In the genomic region with DNA sequence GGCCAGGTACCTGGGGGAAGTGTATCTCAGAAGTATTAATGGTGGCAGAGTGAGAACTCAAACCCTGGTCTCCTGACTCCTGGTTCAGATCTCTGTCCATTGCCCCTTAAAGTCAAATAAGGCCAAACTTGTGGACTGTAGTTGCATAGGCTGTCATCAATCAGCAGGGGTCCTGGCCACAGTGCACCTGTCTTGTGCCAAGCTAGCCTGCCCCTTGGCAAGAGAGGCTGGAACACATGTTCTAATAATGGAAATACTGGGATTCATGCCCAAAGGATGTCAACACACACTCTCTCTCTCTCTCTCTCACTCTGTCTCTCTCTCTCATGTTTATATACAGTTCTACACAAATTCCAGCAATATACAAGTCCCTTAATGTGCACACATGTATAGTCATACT, we compare ENCODE assay signal across 37 cellular contexts. TPM values are rescaled to one million over a fixed set of nuclear protein-coding genes. Genes with fewer than 3 reads are reported as not detected.
A peak's percentile ranks its signal among the peaks of the same experiment; 100 is the strongest.
DNase-seq lines count a peak whose midpoint lies in the region; ATAC-seq and TF ChIP-seq lines count a peak whose summit lies in the region.
"Had no signal": no experiment of that assay in that cellular context is flagged by ENCODE, and none has a peak within 500 bp of the region (broad histone marks: within the 10 kb centered on the region; RNA-seq: fewer than 3 reads in every experiment).

No MANE protein-coding gene starts in this region.

- H3K9me3 Mint-ChIP-seq in T-helper 2 cell treated with Interferon-gamma antibody and Interleukin-4, amounts not matched to agents 5 μg/mL and 100 μg/mL, for 36 hours, result no peaks in the 10 kb centered on the region
- H3K9me3 Mint-ChIP-seq: activated T-helper 2 cell treated with anti-CD3 and anti-CD28 coated beads, Interferon-gamma antibody, Interleukin-2, Interleukin-4, amounts not matched to agents 10 μg/mL and 5 μg/mL and 100 μg/mL, durations not matched to agents 14 hours and 24 hours and 36 hours had no signal

- TF ChIP-seq CTCF in astrocyte of the cerebellum (IDR thresholded peaks at IDR 0.05; ENCODE audit: low read depth, low read length, missing control alignments), result no peak
- no peak for TF ChIP-seq CTCF in smooth muscle cell (IDR thresholded peaks at IDR 0.05; ENCODE audit: borderline replicate concordance, insufficient read depth, poor library complexity, severe bottlenecking)

- H4K20me1 ChIP-seq in smooth muscle cell (ENCODE audit: low read depth), result no peaks in the 10 kb centered on the region

- in situ Hi-C loops in G401 (cut with HindIII; ENCODE audit: low sequenced_read_pairs) (no loop called here), astrocyte of the cerebellum (cut with HindIII; ENCODE audit: low sequenced_read_pairs) (no loop called here)

- H3K9ac ChIP-seq in smooth muscle cell (ENCODE audit: low read depth), result no peak overlapping the region
- H3K9ac ChIP-seq: KMS-11 had no signal

- H3K4me1 Mint-ChIP-seq in T-helper 2 cell treated with Interferon-gamma antibody and Interleukin-4, amounts not matched to agents 5 μg/mL and 100 μg/mL, for 36 hours (ENCODE audit: low read depth), result no peaks in the 10 kb centered on the region

- H3K4me1 ChIP-seq in right cardiac atrium (ENCODE audit: control insufficient read depth, insufficient read depth, low read length), result peaks cover 3% of the 10 kb centered on the region
- no peaks in the 10 kb centered on the region for H3K4me1 ChIP-seq in smooth muscle cell (ENCODE audit: low read depth)
- no peaks in the 10 kb centered on the region for H3K4me1 ChIP-seq in effector memory CD4-positive, alpha-beta T cell (ENCODE audit: control insufficient read depth, insufficient read depth, low read length, poor library complexity, severe bottlenecking)
- H3K4me1 ChIP-seq: BE2C, colonic mucosa, left lung had no signal

- H3K4me3 Mint-ChIP-seq in T-helper 2 cell treated with Interferon-gamma antibody and Interleukin-4, amounts not matched to agents 5 μg/mL and 100 μg/mL, for 36 hours, result no peak overlapping the region
- H3K4me3 Mint-ChIP-seq: activated CD8-positive, alpha-beta T cell treated with anti-CD3 and anti-CD28 coated beads, Interleukin-2, amount 10 ng/mL, durations not matched to agents 7 days and 5 days; CD8-positive, alpha-beta T cell; naive thymus-derived CD4-positive, alpha-beta T cell had no signal

- H3K27ac ChIP-seq in right cardiac atrium (ENCODE audit: low read length) (no peak overlapping the region), smooth muscle cell (ENCODE audit: low read depth) (no peak overlapping the region)
- no peak overlapping the region for H3K27ac ChIP-seq in effector memory CD4-positive, alpha-beta T cell (ENCODE audit: insufficient read depth, low read length, poor library complexity, severe bottlenecking)
- H3K27ac ChIP-seq: brain microvascular endothelial cell, colonic mucosa, HL-60, KMS-11, left lung, neutrophil had no signal

- H3K4me2 ChIP-seq in smooth muscle cell, result no peak overlapping the region
- H3K4me2 ChIP-seq: KMS-11 had no signal

- no peaks in the 10 kb centered on the region for H3F3A ChIP-seq in smooth muscle cell (ENCODE audit: low read depth)

- intact Hi-C loops in right cardiac atrium (cut with DNase I), result no loop called here

- ATAC-seq in right cardiac atrium, result peak; percentile 88 to 92
- ATAC-seq: activated CD8-positive, alpha-beta T cell treated with anti-CD3 and anti-CD28 coated beads, Interleukin-2, amount 10 ng/mL, durations not matched to agents 7 days and 5 days; CD8-positive, alpha-beta T cell; left lung; naive thymus-derived CD4-positive, alpha-beta T cell; Panc1; sciatic nerve had no signal

- H3K4me3 ChIP-seq in astrocyte of the cerebellum (ENCODE audit: low read depth, low read length), result no peak overlapping the region
- no peak overlapping the region for H3K4me3 ChIP-seq in right cardiac atrium (ENCODE audit: low read length)
- H3K4me3 ChIP-seq in smooth muscle cell, result no peak overlapping the region
- no peak overlapping the region for H3K4me3 ChIP-seq in effector memory CD4-positive, alpha-beta T cell (ENCODE audit: insufficient read depth, low read depth, low read length, poor library complexity, severe bottlenecking)
- H3K4me3 ChIP-seq: colonic mucosa, left lung had no signal

- no peaks in the 10 kb centered on the region for H3K27me3 ChIP-seq in right cardiac atrium (ENCODE audit: control insufficient read depth, insufficient read depth)
- H3K27me3 ChIP-seq in smooth muscle cell (ENCODE audit: low read depth), result no peaks in the 10 kb centered on the region
- no peaks in the 10 kb centered on the region for H3K27me3 ChIP-seq in effector memory CD4-positive, alpha-beta T cell (replicated peaks; ENCODE audit: control insufficient read depth, insufficient read depth, low read length, poor library complexity, severe bottlenecking)
- H3K27me3 ChIP-seq: BE2C, brain microvascular endothelial cell, colonic mucosa, left lung had no signal

- no peaks in the 10 kb centered on the region for H3K36me3 ChIP-seq in smooth muscle cell (ENCODE audit: low read depth)
- H3K36me3 ChIP-seq in effector memory CD4-positive, alpha-beta T cell (ENCODE audit: control insufficient read depth, insufficient read depth, low read length), result no peaks in the 10 kb centered on the region
- H3K36me3 ChIP-seq: BE2C, brain microvascular endothelial cell, colonic mucosa, left lung, neutrophil had no signal

- no peaks in the 10 kb centered on the region for H3K36me3 Mint-ChIP-seq in T-helper 2 cell treated with Interferon-gamma antibody and Interleukin-4, amounts not matched to agents 5 μg/mL and 100 μg/mL, for 36 hours (ENCODE audit: low read depth)
- H3K36me3 Mint-ChIP-seq: CD8-positive, alpha-beta T cell had no signal

- no peaks in the 10 kb centered on the region for H3K9me3 ChIP-seq in right cardiac atrium (ENCODE audit: control insufficient read depth, low read length)
- H3K9me3 ChIP-seq in smooth muscle cell (replicated peaks; ENCODE audit: low read depth), result no peaks in the 10 kb centered on the region
- H3K9me3 ChIP-seq in effector memory CD4-positive, alpha-beta T cell (ENCODE audit: control insufficient read depth, low read length), result no peaks in the 10 kb centered on the region
- H3K9me3 ChIP-seq: BE2C, colonic mucosa, neutrophil had no signal

- H3K27me3 Mint-ChIP-seq in T-helper 2 cell treated with Interferon-gamma antibody and Interleukin-4, amounts not matched to agents 5 μg/mL and 100 μg/mL, for 36 hours (ENCODE audit: low read depth), result no peaks in the 10 kb centered on the region

- no peak overlapping the region for H3K27ac Mint-ChIP-seq in T-helper 2 cell treated with Interferon-gamma antibody and Interleukin-4, amounts not matched to agents 5 μg/mL and 100 μg/mL, for 36 hours
- H3K27ac Mint-ChIP-seq: activated CD8-positive, alpha-beta T cell treated with anti-CD3 and anti-CD28 coated beads, Interleukin-2, amount 10 ng/mL, durations not matched to agents 7 days and 5 days; activated T-helper 2 cell treated with anti-CD3 and anti-CD28 coated beads, Interferon-gamma antibody, Interleukin-2, Interleukin-4, amounts not matched to agents 10 μg/mL and 5 μg/mL and 100 μg/mL, durations not matched to agents 14 hours and 24 hours and 36 hours; CD8-positive, alpha-beta T cell; naive thymus-derived CD4-positive, alpha-beta T cell had no signal

- DNase-seq in G401 (ENCODE audit: low spot score), result peak; percentile 96
- peak; percentile 60 for DNase-seq in NCI-H1092 treated with DMSO at 0.1 percent for 48 hours (lab: John Stamatoyannopoulos, UW)
- peak; percentile 22 for DNase-seq in astrocyte of the cerebellum (ENCODE audit: low read depth)
- peak; percentile 61 to 84 (median 73) for DNase-seq in right cardiac atrium
- no peak for DNase-seq in NCI-H510A (lab: John Stamatoyannopoulos, UW)
- no peak for DNase-seq in smooth muscle cell (lab: John Stamatoyannopoulos, UW; ENCODE audit: unreplicated experiment)
- no peak for DNase-seq in effector memory CD4-positive, alpha-beta T cell
- no peak for DNase-seq in T-helper 2 cell treated with Interferon-gamma antibody and Interleukin-4, amounts not matched to agents 5 μg/mL and 100 μg/mL, for 36 hours (ENCODE audit: low spot score)
- DNase-seq: ACHN; activated CD4-positive, alpha-beta T cell treated with anti-CD3 and anti-CD28 coated beads for 4 hours; activated CD8-positive, alpha-beta T cell treated with anti-CD3 and anti-CD28 coated beads, Interleukin-2, amount 10 ng/mL, durations not matched to agents 7 days and 5 days; activated naive CD4-positive, alpha-beta T cell treated with anti-CD3 and anti-CD28 coated beads, Interleukin-2, amount 50 U/mL, for 16 hours; amniotic stem cell; BE2C; brain microvascular endothelial cell; CD8-positive, alpha-beta T cell; colonic mucosa; DMS153; effector CD4-positive, alpha-beta T cell; H7; left lung; midbrain; naive thymus-derived CD4-positive, alpha-beta T cell; NCI-H146; NCI-H2171; NCI-H524 treated with DMSO at 0.1 percent for 48 hours; SHP77 treated with DMSO at 0.1 percent for 48 hours; stimulated activated CD4-positive, alpha-beta T cell treated with anti-CD3 and anti-CD28 coated beads, Interleukin-4, amount 100 ng/mL, for 4 hours; trophoblast cell had no signal

- H2AFZ ChIP-seq in smooth muscle cell (ENCODE audit: low read depth), result no peak overlapping the region

- no peaks in the 10 kb centered on the region for H3K79me2 ChIP-seq in smooth muscle cell (ENCODE audit: low read depth)

RNA-seq across cellular contexts. Expression of gene GLRA1, which starts 44.3 kb away (rescaled TPM):
- total RNA-seq in G401 (2014; rRNA removed; shearing (Covaris generic)), result not detected in 2 replicates
- total RNA-seq in right cardiac atrium, result not detected
- not detected for polyA plus RNA-seq in right cardiac atrium
- total RNA-seq in smooth muscle cell, result not detected in 2 replicates
- not detected in 2 replicates for polyA plus RNA-seq in smooth muscle cell
- total RNA-seq: activated CD8-positive, alpha-beta T cell treated with anti-CD3 and anti-CD28 coated beads, Interleukin-2, amount 10 ng/mL, durations not matched to agents 7 days and 5 days; activated T-helper 2 cell treated with anti-CD3 and anti-CD28 coated beads, Interferon-gamma antibody, Interleukin-2, Interleukin-4, amounts not matched to agents 10 μg/mL and 5 μg/mL and 100 μg/mL, durations not matched to agents 14 hours and 24 hours and 36 hours; CD8-positive, alpha-beta T cell; colonic mucosa; glomerular endothelial cell; H7; left lung; naive thymus-derived CD4-positive, alpha-beta T cell; sciatic nerve; T-helper 2 cell treated with Interferon-gamma antibody and Interleukin-4, amounts not matched to agents 100 ng/mL and 5 ng/mL, for 36 hours had no signal
- polyA plus RNA-seq: naive thymus-derived CD4-positive, alpha-beta T cell had no signal

Comparison
In these comparisons a context has a peak if more than half of its experiments do, and no peak if none do; other contexts are left out.
1. DNase-seq: peak in G401 (single experiment), NCI-H1092 treated with DMSO at 0.1 percent for 48 hours (single experiment), astrocyte of the cerebellum (single experiment) and right cardiac atrium (3 of 3); none in NCI-H510A (single experiment), smooth muscle cell (single experiment), effector memory CD4-positive, alpha-beta T cell (0 of 3) and T-helper 2 cell treated with Interferon-gamma antibody and Interleukin-4, amounts not matched to agents 5 μg/mL and 100 μg/mL, for 36 hours (single experiment).